Comparison of ENCODE assay signal across 2 cellular contexts in the genomic region with DNA sequence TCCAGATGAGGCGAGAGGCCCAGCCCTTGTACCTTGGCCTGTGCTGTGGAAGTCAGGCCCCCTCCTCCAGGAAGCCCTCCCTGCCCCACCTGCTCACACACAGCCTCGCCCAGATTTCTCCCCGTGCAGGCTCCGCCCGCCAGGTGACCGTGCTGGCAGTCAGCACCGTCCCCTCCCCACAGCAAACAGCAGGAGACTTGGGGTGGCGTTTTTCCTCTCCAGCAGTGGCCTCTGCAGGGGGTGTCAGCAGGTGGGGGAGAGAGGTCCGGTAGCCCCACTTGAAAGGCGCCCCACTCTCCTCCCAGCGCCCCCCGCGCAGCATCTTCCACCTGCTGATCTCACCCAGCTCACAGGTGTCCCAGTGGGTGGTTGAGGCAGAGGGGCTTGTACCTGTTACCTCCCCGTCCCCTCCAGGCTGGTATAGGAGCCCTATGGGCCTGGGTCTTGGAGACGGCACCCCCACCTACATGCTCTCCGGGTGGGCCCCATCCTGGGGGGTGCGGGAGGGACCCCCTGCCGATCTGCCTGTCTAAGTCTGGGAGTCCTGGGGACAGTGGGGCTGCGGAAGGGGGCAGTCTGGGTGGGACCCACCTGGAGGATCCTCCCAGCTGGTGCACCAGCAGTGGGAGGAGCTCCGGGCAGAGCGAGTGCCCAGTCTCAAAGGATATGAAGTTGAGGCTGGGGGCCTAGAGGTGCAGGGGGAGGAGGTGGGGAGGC.
TF ChIP-seq lines count a peak whose summit lies in the region.

No MANE protein-coding gene starts in this region.

TF ChIP-seq in A549, 52 proteins besides CTCF, POLR2A, EP300 and RAD21:
- TF ChIP-seq, protein P1, sequence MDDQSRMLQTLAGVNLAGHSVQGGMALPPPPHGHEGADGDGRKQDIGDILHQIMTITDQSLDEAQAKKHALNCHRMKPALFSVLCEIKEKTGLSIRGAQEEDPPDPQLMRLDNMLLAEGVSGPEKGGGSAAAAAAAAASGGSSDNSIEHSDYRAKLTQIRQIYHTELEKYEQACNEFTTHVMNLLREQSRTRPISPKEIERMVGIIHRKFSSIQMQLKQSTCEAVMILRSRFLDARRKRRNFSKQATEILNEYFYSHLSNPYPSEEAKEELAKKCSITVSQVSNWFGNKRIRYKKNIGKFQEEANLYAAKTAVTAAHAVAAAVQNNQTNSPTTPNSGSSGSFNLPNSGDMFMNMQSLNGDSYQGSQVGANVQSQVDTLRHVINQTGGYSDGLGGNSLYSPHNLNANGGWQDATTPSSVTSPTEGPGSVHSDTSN (IDR thresholded peaks at IDR 0.05): no peak
- TF ChIP-seq ZFP36 (IDR thresholded peaks at IDR 0.05; ENCODE audit: borderline replicate concordance, partially characterized antibody): peak; percentile 89

TF ChIP-seq in H1, 55 proteins besides CTCF, POLR2A, EP300 and RAD21:
- TF ChIP-seq RXRA (IDR thresholded peaks at IDR 0.05; ENCODE audit: insufficient read depth, low read depth, low read length) (no peak), ZNF274 (IDR thresholded peaks at IDR 0.05; ENCODE audit: borderline replicate concordance, extremely low read depth, low read length) (no peak), JUND (IDR thresholded peaks at IDR 0.05; ENCODE audit: low read length) (no peak), MAFK (IDR thresholded peaks at IDR 0.05; ENCODE audit: low read depth, low read length) (no peak), GABPA (IDR thresholded peaks at IDR 0.05; ENCODE audit: borderline replicate concordance, insufficient read depth, low read length) (no peak), CEBPB (IDR thresholded peaks at IDR 0.05; ENCODE audit: low read depth, low read length) (no peak), TCF12 (IDR thresholded peaks at IDR 0.05; ENCODE audit: low read depth, low read length) (no peak), KDM4A (IDR thresholded peaks at IDR 0.05; ENCODE audit: low read depth, low read length, severe bottlenecking) (no peak), CTBP2 (IDR thresholded peaks at IDR 0.05; ENCODE audit: borderline replicate concordance, insufficient read depth, insufficient read length, low read length) (no peak), NANOG (IDR thresholded peaks at IDR 0.05; ENCODE audit: insufficient read depth, low read depth, low read length, poor library complexity, severe bottlenecking) (no peak), HDAC2 (IDR thresholded peaks at IDR 0.05; ENCODE audit: borderline replicate concordance in 1 of 2, low read depth in 2 of 2, low read length in 2 of 2) (no peak), NRF1 (IDR thresholded peaks at IDR 0.05; ENCODE audit: low read depth, low read length) (no peak)
- TF ChIP-seq, protein P2, sequence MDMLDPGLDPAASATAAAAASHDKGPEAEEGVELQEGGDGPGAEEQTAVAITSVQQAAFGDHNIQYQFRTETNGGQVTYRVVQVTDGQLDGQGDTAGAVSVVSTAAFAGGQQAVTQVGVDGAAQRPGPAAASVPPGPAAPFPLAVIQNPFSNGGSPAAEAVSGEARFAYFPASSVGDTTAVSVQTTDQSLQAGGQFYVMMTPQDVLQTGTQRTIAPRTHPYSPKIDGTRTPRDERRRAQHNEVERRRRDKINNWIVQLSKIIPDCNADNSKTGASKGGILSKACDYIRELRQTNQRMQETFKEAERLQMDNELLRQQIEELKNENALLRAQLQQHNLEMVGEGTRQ (IDR thresholded peaks at IDR 0.05; ENCODE audit: low read length): no peak
